14 cellular contexts compared by ENCODE assay signal in genomic region chr15:83204697-83205096, GRCh38. TPM values are rescaled to one million over a fixed set of nuclear protein-coding genes. Genes with fewer than 3 reads are reported as not detected.
A peak's percentile ranks its signal among the peaks of the same experiment; 100 is the strongest.
DNase-seq lines count a peak whose midpoint lies in the region; TF ChIP-seq lines count a peak whose summit lies in the region.
"Had no signal": no experiment of that assay in that cellular context is flagged by ENCODE, and none has a peak within 500 bp of the region (broad histone marks: within the 10 kb centered on the region; RNA-seq: fewer than 3 reads in every experiment).

No MANE protein-coding gene starts in this region.

- H3K4me3 Mint-ChIP-seq in T-helper 1 cell treated with Interleukin-12 subunit alpha and Interleukin-12 subunit beta and Interleukin-4 antibody, amounts not matched to agents 30 μg/mL and 1 μg/mL, for 36 hours = peak overlapping the region; percentile 55
- H3K4me3 Mint-ChIP-seq: activated B cell treated with CpG ODN at 0.5 μM for 24 hours had no signal

- no peak for TF ChIP-seq CTCF in testis (IDR thresholded peaks at IDR 0.05)
- no peak for TF ChIP-seq CTCF in WERI-Rb-1 (IDR thresholded peaks at IDR 0.05; ENCODE audit: low read depth, low read length)

- no peak overlapping the region for H3K27ac Mint-ChIP-seq in T-helper 1 cell treated with Interleukin-12 subunit alpha and Interleukin-12 subunit beta and Interleukin-4 antibody, amounts not matched to agents 30 μg/mL and 1 μg/mL, for 36 hours
- H3K27ac Mint-ChIP-seq: activated B cell treated with CpG ODN at 0.5 μM for 24 hours; activated naive CD4-positive, alpha-beta T cell treated with anti-CD3 and anti-CD28 coated beads, Interleukin-2, amount 50 U/mL, for 72 hours had no signal

- intact Hi-C loops in testis (cut with DNase I; ENCODE audit: low total_unique reads) = no loop called here

- WGBS in testis, 2 donors = 28 to 36% methylated on average over 3 of the region's 3 CpGs

- H3K27me3 Mint-ChIP-seq in T-helper 1 cell treated with Interleukin-12 subunit alpha and Interleukin-12 subunit beta and Interleukin-4 antibody, amounts not matched to agents 30 μg/mL and 1 μg/mL, for 36 hours (ENCODE audit: low read depth) = peaks cover 45% of the 10 kb centered on the region

- H3K4me1 Mint-ChIP-seq in T-helper 1 cell treated with Interleukin-12 subunit alpha and Interleukin-12 subunit beta and Interleukin-4 antibody, amounts not matched to agents 30 μg/mL and 1 μg/mL, for 36 hours (ENCODE audit: low read depth) = peaks cover 37% of the 10 kb centered on the region

- no peaks in the 10 kb centered on the region for H3K9me3 ChIP-seq in testis
- H3K9me3 ChIP-seq in WERI-Rb-1 (ENCODE audit: severe bottlenecking) = no peaks in the 10 kb centered on the region
- H3K9me3 ChIP-seq: right lobe of liver, stomach had no signal

- peaks cover 23% of the 10 kb centered on the region for H3K36me3 Mint-ChIP-seq in T-helper 1 cell treated with Interleukin-12 subunit alpha and Interleukin-12 subunit beta and Interleukin-4 antibody, amounts not matched to agents 30 μg/mL and 1 μg/mL, for 36 hours (ENCODE audit: low read depth)

- H3K4me1 ChIP-seq in testis = peaks cover 15% of the 10 kb centered on the region

- no peaks in the 10 kb centered on the region for H3K27me3 ChIP-seq in testis
- H3K27me3 ChIP-seq in WERI-Rb-1 (ENCODE audit: insufficient read depth, low read depth, severe bottlenecking) = no peaks in the 10 kb centered on the region

- no peak overlapping the region for H3K4me3 ChIP-seq in testis
- H3K4me3 ChIP-seq in WERI-Rb-1 (ENCODE audit: low read depth, low read length) = no peak overlapping the region
- H3K4me3 ChIP-seq: right lobe of liver, stomach had no signal

- H3K36me3 ChIP-seq in testis (ENCODE audit: low read depth, missing control alignments) (no peaks in the 10 kb centered on the region), WERI-Rb-1 (peaks cover 43% of the 10 kb centered on the region)
- H3K36me3 ChIP-seq: right lobe of liver, stomach had no signal

- H3K9me3 Mint-ChIP-seq in T-helper 1 cell treated with Interleukin-12 subunit alpha and Interleukin-12 subunit beta and Interleukin-4 antibody, amounts not matched to agents 30 μg/mL and 1 μg/mL, for 36 hours = no peaks in the 10 kb centered on the region
- H3K9me3 Mint-ChIP-seq: activated B cell treated with CpG ODN at 0.5 μM for 24 hours; activated naive CD4-positive, alpha-beta T cell treated with anti-CD3 and anti-CD28 coated beads, Interleukin-2, amount 50 U/mL, for 72 hours had no signal

- no peak for TF ChIP-seq POLR2A in testis (IDR thresholded peaks at IDR 0.05)

- H3K27ac ChIP-seq in testis (peak overlapping the region in 1 of 2 donors; percentile 42), WERI-Rb-1 (no peak overlapping the region; the same call in 1 of the 2 replicates)
- H3K27ac ChIP-seq: right lobe of liver had no signal

- DNase-seq in T-helper 1 cell (no peak), amniotic epithelial cell (ENCODE audit: low read depth) (peak; percentile 44), iris pigment epithelial cell (ENCODE audit: low read depth) (peak; percentile 23), testis (peak; percentile 23), WERI-Rb-1 (no peak), NCI-H510A treated with DMSO at 0.1 percent for 48 hours (lab: John Stamatoyannopoulos, UW) (no peak)
- no peak for DNase-seq in activated T-cell treated with anti-CD3 and anti-CD28 coated beads, Interleukin-2, amount 50 U/mL, for 1 hour
- DNase-seq: activated B cell treated with CpG ODN at 0.5 μM for 24 hours, caudate nucleus, kidney glomerular epithelial cell, right lobe of liver, stomach had no signal

RNA-seq across cellular contexts. Expression of gene HDGFL3, which starts 2.9 kb away (rescaled TPM):
- total RNA-seq in testis = 10 to 100 TPM; 87.1 to 94.6 TPM
- polyA plus RNA-seq in testis (ENCODE audit: insufficient read depth, low read depth, low replicate concordance) = 130 TPM

Comparison
In these comparisons a context has a peak if more than half of its experiments do, and no peak if none do; other contexts are left out.
1. DNase-seq: peak in amniotic epithelial cell (single experiment), iris pigment epithelial cell (single experiment) and testis (single experiment); none in T-helper 1 cell (0 of 5), activated T-cell treated with anti-CD3 and anti-CD28 coated beads, Interleukin-2, amount 50 U/mL, for 1 hour (single experiment), WERI-Rb-1 (single experiment) and NCI-H510A treated with DMSO at 0.1 percent for 48 hours (single experiment).